ENCODE assay signal across 10 cellular contexts in the genomic region with DNA sequence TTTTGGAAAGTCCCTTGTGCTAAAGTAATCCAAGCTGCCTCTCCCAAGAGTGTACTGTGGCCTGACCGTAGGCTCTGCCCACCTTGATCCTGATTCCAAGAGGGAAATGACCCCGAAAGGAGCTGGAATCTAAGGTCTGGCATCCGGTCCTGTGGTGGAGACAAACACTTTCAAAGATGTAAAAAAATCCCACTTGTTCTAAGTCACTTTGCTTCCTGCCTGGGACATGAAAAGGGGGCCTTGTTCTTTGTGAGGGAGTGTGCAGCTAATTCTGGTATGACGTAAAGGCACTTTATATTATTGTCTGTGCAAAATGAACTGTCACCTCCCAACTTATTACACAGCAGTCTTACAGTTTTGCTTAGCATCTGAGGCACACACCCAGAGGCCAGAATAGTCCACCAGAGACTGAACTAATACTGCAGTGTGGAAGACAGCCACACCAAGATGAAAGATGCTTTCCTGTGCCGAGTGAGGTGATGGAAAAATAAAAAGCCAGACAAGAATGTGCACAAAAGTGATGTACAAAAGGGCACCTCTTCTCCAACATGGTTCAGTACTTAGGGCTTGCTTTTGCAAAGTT.
DNase-seq lines count a peak whose midpoint lies in the region; ATAC-seq and TF ChIP-seq lines count a peak whose summit lies in the region.
"Had no signal": no experiment of that assay in that cellular context is flagged by ENCODE, and none has a peak within 500 bp of the region (broad histone marks: within the 10 kb centered on the region; RNA-seq: fewer than 3 reads in every experiment).

No MANE protein-coding gene starts in this region.

- peak; percentile 57 for DNase-seq in COLO829 (ENCODE audit: low spot score)
- DNase-seq in SK-MEL-5 (ENCODE audit: low read depth, low spot score), result peak; percentile 75
- no peak for DNase-seq in left colon
- DNase-seq in renal cortical epithelial cell (ENCODE audit: low read depth), result peak; percentile 50
- DNase-seq in NCI-H510A (lab: John Stamatoyannopoulos, UW), result no peak
- DNase-seq in NCI-H1436 (lab: John Stamatoyannopoulos, UW), result no peak
- DNase-seq: CD8-positive, alpha-beta memory T cell; DMS53; GF-D8 had no signal

- peak; percentile 40 for ATAC-seq in left colon
- no peak; the same call in none of the 3 replicates for ATAC-seq in SK-N-SH treated with all-trans-retinoic acid at 6 μM for 48 hours

- in situ Hi-C loops in SK-MEL-5 (cut with HindIII; ENCODE audit: low pct_unique_long_range_greater_than_20kb, low sequenced_read_pairs), result no loop called here

- intact Hi-C loops in left colon (cut with DNase I, micrococcal nuclease), result loop anchor here (2.0 to 10.0 kb wide), 3 partner anchors 287 to 630 kb away; no protein-coding TSS in a partner anchor

TF ChIP-seq in SK-N-SH treated with all-trans-retinoic acid at 6 μM for 48 hours, 23 proteins besides CTCF, POLR2A, EP300 and RAD21:
- no peak for TF ChIP-seq ZC3H10 (CRISPR knock-in tag; IDR thresholded peaks at IDR 0.05)
- no peak for TF ChIP-seq CSDC2 (CRISPR knock-in tag; IDR thresholded peaks at IDR 0.05)
- TF ChIP-seq TSHZ2 (CRISPR knock-in tag; IDR thresholded peaks at IDR 0.05), result no peak
- TF ChIP-seq PPARA (CRISPR knock-in tag; IDR thresholded peaks at IDR 0.05; ENCODE audit: borderline replicate concordance), result no peak
- TF ChIP-seq, protein P1, sequence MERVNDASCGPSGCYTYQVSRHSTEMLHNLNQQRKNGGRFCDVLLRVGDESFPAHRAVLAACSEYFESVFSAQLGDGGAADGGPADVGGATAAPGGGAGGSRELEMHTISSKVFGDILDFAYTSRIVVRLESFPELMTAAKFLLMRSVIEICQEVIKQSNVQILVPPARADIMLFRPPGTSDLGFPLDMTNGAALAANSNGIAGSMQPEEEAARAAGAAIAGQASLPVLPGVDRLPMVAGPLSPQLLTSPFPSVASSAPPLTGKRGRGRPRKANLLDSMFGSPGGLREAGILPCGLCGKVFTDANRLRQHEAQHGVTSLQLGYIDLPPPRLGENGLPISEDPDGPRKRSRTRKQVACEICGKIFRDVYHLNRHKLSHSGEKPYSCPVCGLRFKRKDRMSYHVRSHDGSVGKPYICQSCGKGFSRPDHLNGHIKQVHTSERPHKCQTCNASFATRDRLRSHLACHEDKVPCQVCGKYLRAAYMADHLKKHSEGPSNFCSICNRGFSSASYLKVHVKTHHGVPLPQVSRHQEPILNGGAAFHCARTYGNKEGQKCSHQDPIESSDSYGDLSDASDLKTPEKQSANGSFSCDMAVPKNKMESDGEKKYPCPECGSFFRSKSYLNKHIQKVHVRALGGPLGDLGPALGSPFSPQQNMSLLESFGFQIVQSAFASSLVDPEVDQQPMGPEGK (CRISPR knock-in tag; IDR thresholded peaks at IDR 0.05; ENCODE audit: borderline replicate concordance), result no peak
- no peak for TF ChIP-seq RARB (CRISPR knock-in tag; IDR thresholded peaks at IDR 0.05)

Comparison
In these comparisons a context has a peak if more than half of its experiments do, and no peak if none do; other contexts are left out.
1. DNase-seq: peak in COLO829 (single experiment), SK-MEL-5 (single experiment) and renal cortical epithelial cell (single experiment); none in left colon (0 of 2), NCI-H510A (single experiment) and NCI-H1436 (single experiment).